15 cellular contexts compared by ENCODE assay signal in genomic region chr22:42404266-42404665, GRCh38. TPM values are rescaled to one million over a fixed set of nuclear protein-coding genes. Genes with fewer than 3 reads are reported as not detected.
DNase-seq lines count a peak whose midpoint lies in the region; ATAC-seq and TF ChIP-seq lines count a peak whose summit lies in the region.
"Had no signal": no experiment of that assay in that cellular context is flagged by ENCODE, and none has a peak within 500 bp of the region (broad histone marks: within the 10 kb centered on the region; RNA-seq: fewer than 3 reads in every experiment).

No MANE protein-coding gene starts in this region.

- no peaks in the 10 kb centered on the region for H3K27me3 ChIP-seq in BLaER1
- no peaks in the 10 kb centered on the region; the same call in 1 of the 2 replicates for H3K27me3 ChIP-seq in H7 (ENCODE audit: control insufficient read depth, insufficient read depth, low read length)
- no peaks in the 10 kb centered on the region for H3K27me3 ChIP-seq in neutrophil

- peaks cover 68% of the 10 kb centered on the region for H3K4me1 ChIP-seq in BLaER1
- peaks cover 5 to 12% of the 10 kb centered on the region in 2 experiments for H3K4me1 ChIP-seq in neutrophil (ENCODE audit: control insufficient read depth in 1 of 2, insufficient read depth in 1 of 2, low read depth in 1 of 2, low read length in 1 of 2)

- no peaks in the 10 kb centered on the region for H3K36me3 ChIP-seq in BLaER1
- H3K36me3 ChIP-seq in H7 (replicated peaks; ENCODE audit: control insufficient read depth, insufficient read depth, low read length), result no peaks in the 10 kb centered on the region
- peaks cover 98% of the 10 kb centered on the region for H3K36me3 ChIP-seq in neutrophil

- CTCF ChIA-PET in activated B cell treated with CpG ODN at 0.5 μM for 24 hours (lab: Charles Lee), result no interaction called here
- CTCF ChIA-PET in Calu3 (lab: Charles Lee), result no interaction called here

- intact Hi-C loops in activated B cell treated with CpG ODN at 0.5 μM for 24 hours (cut with micrococcal nuclease) (no loop called here), Calu3 (cut with micrococcal nuclease; ENCODE audit: unreplicated experiment) (no loop called here)

- H3K36me3 Mint-ChIP-seq in activated B cell treated with CpG ODN at 0.5 μM for 24 hours (ENCODE audit: low read depth) (peaks cover 17% of the 10 kb centered on the region), Calu3 (ENCODE audit: insufficient read depth, unreplicated experiment) (peaks cover 7% of the 10 kb centered on the region)
- H3K36me3 Mint-ChIP-seq: CD4-positive, CD25-positive, alpha-beta regulatory T cell; CD8-positive, alpha-beta memory T cell had no signal

- in situ Hi-C loops in GM13977 (cut with MboI; ENCODE audit: low pct_unique_long_range_greater_than_20kb, low sequenced_read_pairs, unreplicated experiment), result no loop called here

- H3K9me3 ChIP-seq in BLaER1 (no peaks in the 10 kb centered on the region), neutrophil (no peaks in the 10 kb centered on the region)

- peak overlapping the region; percentile 60 for H3K4me2 ChIP-seq in BLaER1

- no peak for TF ChIP-seq CTCF in activated B cell treated with CpG ODN at 0.5 μM for 24 hours (IDR thresholded peaks at IDR 0.05)
- TF ChIP-seq CTCF in neutrophil (IDR thresholded peaks at IDR 0.05), result no peak
- no peak for TF ChIP-seq CTCF in Calu3 (IDR thresholded peaks at IDR 0.05; ENCODE audit: unreplicated experiment)
- TF ChIP-seq CTCF in GM13977 (IDR thresholded peaks at IDR 0.05; ENCODE audit: extremely low read depth, insufficient read depth, missing control alignments), result no peak

- no TSS peak for BruUV-seq in Calu3 (replicated peaks; lab: Mats Ljungman, UMichigan)

- H4K20me1 ChIP-seq in BLaER1, result no peaks in the 10 kb centered on the region

- H3K27ac Mint-ChIP-seq in activated B cell treated with CpG ODN at 0.5 μM for 24 hours (peak overlapping the region; percentile 42), Calu3 (ENCODE audit: unreplicated experiment) (no peak overlapping the region)
- H3K27ac Mint-ChIP-seq: H9 had no signal

- H3K27me3 Mint-ChIP-seq in activated B cell treated with CpG ODN at 0.5 μM for 24 hours (no peaks in the 10 kb centered on the region), Calu3 (ENCODE audit: unreplicated experiment) (peaks cover 61% of the 10 kb centered on the region)

- H3K27ac ChIP-seq in BLaER1 (no peak overlapping the region), neutrophil (peak overlapping the region; percentile 44)
- H3K27ac ChIP-seq: GM23248 had no signal

- POLR2A ChIA-PET in activated B cell treated with CpG ODN at 0.5 μM for 24 hours (lab: Charles Lee), result interaction anchor here (1.0 kb wide), 1 partner anchor 314 kb away, joined by 3 read pairs; the partner anchor contains the start of gene NDUFA6

- no peaks in the 10 kb centered on the region for H3K9me3 Mint-ChIP-seq in activated B cell treated with CpG ODN at 0.5 μM for 24 hours
- H3K9me3 Mint-ChIP-seq in Calu3 (ENCODE audit: low read depth, unreplicated experiment), result no peaks in the 10 kb centered on the region
- H3K9me3 Mint-ChIP-seq: CD4-positive, CD25-positive, alpha-beta regulatory T cell; CD8-positive, alpha-beta memory T cell; H9 had no signal

- ATAC-seq in activated B cell treated with CpG ODN at 0.5 μM for 24 hours (ENCODE audit: low read depth), result no peak

- H3K9ac ChIP-seq in BLaER1, result no peak overlapping the region
- H3K9ac ChIP-seq: GM23248 had no signal

- H3K4me3 Mint-ChIP-seq in activated B cell treated with CpG ODN at 0.5 μM for 24 hours, result no peak overlapping the region
- H3K4me3 Mint-ChIP-seq in Calu3 (ENCODE audit: low read depth, unreplicated experiment), result no peak overlapping the region
- H3K4me3 Mint-ChIP-seq: CD4-positive, CD25-positive, alpha-beta regulatory T cell; CD8-positive, alpha-beta memory T cell; H9 had no signal

- peak; percentile 77 for DNase-seq in H7
- DNase-seq in activated B cell treated with CpG ODN at 0.5 μM for 24 hours, result no peak
- DNase-seq in retina, result no peak
- DNase-seq in Calu3, result no peak
- no peak for DNase-seq in GM13977 (ENCODE audit: low spot score)
- DNase-seq: 8988T; C1 segment of cervical spinal cord; CD4-positive, CD25-positive, alpha-beta regulatory T cell; CD8-positive, alpha-beta memory T cell; COR-L47; GM23248; H9 had no signal

- no peak overlapping the region for H3K4me3 ChIP-seq in BLaER1
- H3K4me3 ChIP-seq in H7 (ENCODE audit: insufficient read depth, low read depth, low read length), result no peak overlapping the region
- no peak overlapping the region for H3K4me3 ChIP-seq in neutrophil (ENCODE audit: low read depth in 1 of 2, low read length in 1 of 2)
- H3K4me3 ChIP-seq: GM23248 had no signal

- H3K4me1 Mint-ChIP-seq in activated B cell treated with CpG ODN at 0.5 μM for 24 hours, result peaks cover 35% of the 10 kb centered on the region
- no peaks in the 10 kb centered on the region for H3K4me1 Mint-ChIP-seq in Calu3 (ENCODE audit: low read depth, unreplicated experiment)
- H3K4me1 Mint-ChIP-seq: CD8-positive, alpha-beta memory T cell had no signal

RNA-seq across cellular contexts. Expression of gene NFAM1, which starts 27.9 kb away (rescaled TPM):
- total RNA-seq in H7 (2014; rRNA removed; shearing (Covaris generic)), result 0.48 and 0.69 TPM in 2 replicates
- total RNA-seq in activated B cell treated with CpG ODN at 0.5 μM for 24 hours, result 0.12 and 0.18 TPM in 2 replicates
- total RNA-seq in Calu3 (2022), result 0.39 and 0.50 TPM in 2 replicates
- total RNA-seq: GM23248, HT-29 had no signal
